Comparison of ENCODE assay signal across 19 cellular contexts in the genomic region with DNA sequence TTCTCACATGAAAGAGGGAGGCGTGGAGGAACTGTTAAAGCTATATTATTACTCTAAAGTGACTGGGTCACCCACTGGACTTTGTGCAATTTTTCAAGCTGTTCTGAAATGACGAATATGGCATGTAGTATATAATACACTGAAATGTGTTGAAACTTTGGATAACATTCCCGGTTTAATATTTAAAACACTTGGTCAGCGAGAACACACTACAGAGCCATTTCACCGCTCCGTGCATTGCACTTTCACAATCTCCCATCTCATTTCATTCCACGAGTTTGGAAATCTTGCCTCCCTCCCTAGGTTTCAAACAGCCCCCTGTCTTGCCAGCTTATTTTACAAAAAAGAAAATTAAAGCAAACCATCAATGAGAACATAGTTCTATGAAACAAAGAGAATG.
DNase-seq lines count a peak whose midpoint lies in the region; ATAC-seq, FAIRE-seq and TF ChIP-seq lines count a peak whose summit lies in the region.
"Had no signal": no experiment of that assay in that cellular context is flagged by ENCODE, and none has a peak within 500 bp of the region (broad histone marks: within the 10 kb centered on the region; RNA-seq: fewer than 3 reads in every experiment).

No MANE protein-coding gene starts in this region.

- WGBS in esophagus muscularis mucosa, result 46% methylated on average over 7 of the region's 7 CpGs
- WGBS in smooth muscle cell (ENCODE audit: low lambda C conversion rate), result 41% methylated on average over 7 of the region's 7 CpGs

- H3K4me1 ChIP-seq in esophagus muscularis mucosa (peaks cover 0 to 32% (median 16%) of the 10 kb centered on the region in 4 donors), muscle layer of colon (ENCODE audit: insufficient read depth, low read length) (no peaks in the 10 kb centered on the region), smooth muscle cell (ENCODE audit: low read depth) (no peaks in the 10 kb centered on the region), BE2C (no peaks in the 10 kb centered on the region)

- TF ChIP-seq POLR2A in esophagus muscularis mucosa (IDR thresholded peaks at IDR 0.05; ENCODE audit: low read depth) (no peak), GM18505 (IDR thresholded peaks at IDR 0.05; ENCODE audit: borderline replicate concordance, extremely low read depth, insufficient read depth, insufficient read length) (no peak)

- no peak for ATAC-seq in GM18505 (IDR thresholded peaks at IDR 0.05; ENCODE audit: unreplicated experiment)
- ATAC-seq: HCT116 had no signal

- intact Hi-C loops in esophagus muscularis mucosa (cut with DNase I), result no loop called here

- H3K9me3 ChIP-seq in esophagus muscularis mucosa, result no peaks in the 10 kb centered on the region
- no peaks in the 10 kb centered on the region for H3K9me3 ChIP-seq in muscle layer of colon (ENCODE audit: low read length)
- H3K9me3 ChIP-seq in smooth muscle cell (replicated peaks; ENCODE audit: low read depth), result no peaks in the 10 kb centered on the region
- H3K9me3 ChIP-seq in BE2C, result no peaks in the 10 kb centered on the region

- TF ChIP-seq CTCF in esophagus muscularis mucosa (IDR thresholded peaks at IDR 0.05), result no peak
- no peak for TF ChIP-seq CTCF in smooth muscle cell (IDR thresholded peaks at IDR 0.05; ENCODE audit: borderline replicate concordance, insufficient read depth, poor library complexity, severe bottlenecking)
- TF ChIP-seq CTCF in BE2C (IDR thresholded peaks at IDR 0.05; ENCODE audit: low read depth, low read length), result no peak

- H3K36me3 ChIP-seq in esophagus muscularis mucosa (no peaks in the 10 kb centered on the region), muscle layer of colon (ENCODE audit: insufficient read depth, low read length) (no peaks in the 10 kb centered on the region), smooth muscle cell (ENCODE audit: low read depth) (no peaks in the 10 kb centered on the region), BE2C (no peaks in the 10 kb centered on the region)

- H4K20me1 ChIP-seq in smooth muscle cell (ENCODE audit: low read depth), result no peaks in the 10 kb centered on the region

- H3K4me2 ChIP-seq in smooth muscle cell, result peak overlapping the region; percentile 36

- no peaks in the 10 kb centered on the region for H3K27me3 ChIP-seq in esophagus muscularis mucosa
- no peaks in the 10 kb centered on the region for H3K27me3 ChIP-seq in muscle layer of colon (ENCODE audit: control insufficient read depth in 1 of 2, insufficient read depth in 2 of 2, low read length in 2 of 2)
- no peaks in the 10 kb centered on the region for H3K27me3 ChIP-seq in smooth muscle cell (ENCODE audit: low read depth)
- no peaks in the 10 kb centered on the region for H3K27me3 ChIP-seq in BE2C

- H2AFZ ChIP-seq in smooth muscle cell (ENCODE audit: low read depth), result no peak overlapping the region

- no peak for DNase-seq in esophagus muscularis mucosa (ENCODE audit: extremely low spot score)
- DNase-seq in smooth muscle cell (lab: John Stamatoyannopoulos, UW; ENCODE audit: unreplicated experiment), result no peak
- DNase-seq in GM19239 (ENCODE audit: insufficient read length, low spot score), result no peak
- no peak for DNase-seq in BE2C
- DNase-seq in NCI-H1417 treated with DMSO at 0.1 percent for 48 hours (lab: John Stamatoyannopoulos, UW), result no peak
- DNase-seq: ACHN; Calu3; CD4-positive, alpha-beta T cell; DMS79 treated with DMSO at 0.1 percent for 48 hours; GF-D8; GOT3; H7; HFFc6; KG1 had no signal

- no peak for TF ChIP-seq EP300 in esophagus muscularis mucosa (IDR thresholded peaks at IDR 0.05)

- no peaks in the 10 kb centered on the region for H3F3A ChIP-seq in smooth muscle cell (ENCODE audit: low read depth)

- no peak for FAIRE-seq in GM19239 (lab: Jason Lieb, UNC)
- FAIRE-seq: A204.1 had no signal

- H3K27ac ChIP-seq in esophagus muscularis mucosa (replicated peaks in 1 of 4) (peak overlapping the region; percentile 71 to 74 (median 74)), muscle layer of colon (ENCODE audit: low read depth, low read length) (peak overlapping the region; percentile 53), smooth muscle cell (ENCODE audit: low read depth) (no peak overlapping the region)
- H3K27ac ChIP-seq: C4-2B had no signal

- H3K4me3 ChIP-seq in esophagus muscularis mucosa, result peak overlapping the region in 3 of 4 donors; percentile 18 to 31 (median 19)
- H3K4me3 ChIP-seq in muscle layer of colon (ENCODE audit: low read depth in 1 of 2, low read length in 2 of 2), result peak overlapping the region in 1 of 2 donors; percentile 2
- H3K4me3 ChIP-seq in smooth muscle cell, result no peak overlapping the region
- H3K4me3 ChIP-seq in BE2C (ENCODE audit: low read depth, low read length), result no peak overlapping the region

- H3K9ac ChIP-seq in muscle layer of colon (ENCODE audit: low read length), result no peak overlapping the region
- H3K9ac ChIP-seq in smooth muscle cell (ENCODE audit: low read depth), result no peak overlapping the region

- H3K79me2 ChIP-seq in smooth muscle cell (ENCODE audit: low read depth), result no peaks in the 10 kb centered on the region

Comparison
In these comparisons a context has a peak if more than half of its experiments do, and no peak if none do; other contexts are left out.
1. H3K4me3 ChIP-seq: peak in esophagus muscularis mucosa (3 of 4); none in smooth muscle cell (single experiment) and BE2C (single experiment).